14 cellular contexts compared by ENCODE assay signal in genomic region chr14:103008768-103009342, GRCh38. TPM values are rescaled to one million over a fixed set of nuclear protein-coding genes. Genes with fewer than 3 reads are reported as not detected.
A peak's percentile ranks its signal among the peaks of the same experiment; 100 is the strongest.
DNase-seq lines count a peak whose midpoint lies in the region; ATAC-seq and TF ChIP-seq lines count a peak whose summit lies in the region.
"Had no signal": no experiment of that assay in that cellular context is flagged by ENCODE, and none has a peak within 500 bp of the region (broad histone marks: within the 10 kb centered on the region; RNA-seq: fewer than 3 reads in every experiment).

No MANE protein-coding gene starts in this region.

- no peak overlapping the region for H2BK20ac ChIP-seq in IMR-90 (ENCODE audit: low read depth, low read length)

- TF ChIP-seq RAD21 in IMR-90 (IDR thresholded peaks at IDR 0.05; ENCODE audit: low read length) = no peak

- ATAC-seq in IMR-90 (ENCODE audit: low read depth) (peak; percentile 46), Panc1 (no peak), esophagus mucosa (peak; percentile 56), psoas muscle (peak; percentile 81 to 85 (median 83)), HG03196 (IDR thresholded peaks at IDR 0.05; ENCODE audit: unreplicated experiment) (no peak)
- ATAC-seq: left lobe of liver had no signal

- H4K5ac ChIP-seq in IMR-90 (ENCODE audit: low read depth, low read length) = no peak overlapping the region

- in situ Hi-C loops in IMR-90 (cut with MboI; ENCODE audit: low sequenced_read_pairs) (no loop called here), Panc1 (cut with HindIII; ENCODE audit: low pct_unique_long_range_greater_than_20kb, low sequenced_read_pairs) (no loop called here)

- H3K56ac ChIP-seq in IMR-90 (ENCODE audit: extremely low read depth, insufficient read depth, low read length) = no peak overlapping the region

- H3K18ac ChIP-seq in IMR-90 (ENCODE audit: low read depth, low read length) = no peak overlapping the region

- H3K4me2 ChIP-seq in IMR-90 (ENCODE audit: low read depth, low read length) = no peak overlapping the region

- POLR2A ChIA-PET in IMR-90 (lab: Charles Lee; ENCODE audit: unreplicated experiment) = no interaction called here
- POLR2A ChIA-PET in Panc1 (lab: Charles Lee) = no interaction called here

- TF ChIP-seq CTCF in IMR-90 (conservative IDR thresholded peaks at IDR 0.05; ENCODE audit: low read depth, low read length) (no peak), Panc1 (IDR thresholded peaks at IDR 0.05) (no peak), psoas muscle (IDR thresholded peaks at IDR 0.05) (no peak), WERI-Rb-1 (IDR thresholded peaks at IDR 0.05; ENCODE audit: low read depth, low read length) (no peak)

- H2BK5ac ChIP-seq in IMR-90 (ENCODE audit: low read depth, low read length, poor library complexity, severe bottlenecking) = no peak overlapping the region

- peak overlapping the region; percentile 13; the same call in 1 of the 2 replicates for H3K14ac ChIP-seq in IMR-90 (replicated peaks; ENCODE audit: low read depth, low read length)

- dilution Hi-C loops in IMR-90 (cut with HindIII; ENCODE audit: low sequenced_read_pairs, unreplicated experiment) = no loop called here

- H3K36me3 ChIP-seq in IMR-90 (ENCODE audit: control insufficient read depth, insufficient read depth, low read length) (peaks cover 32% of the 10 kb centered on the region), Panc1 (ENCODE audit: control insufficient read depth, insufficient read depth, low read length) (0 out of 2 replicates have a peak, but pooled peaks cover 2% of the 10 kb centered on the region), psoas muscle (ENCODE audit: insufficient read depth in 1 of 2, low read depth in 1 of 2) (peaks cover 0 to 24% of the 10 kb centered on the region in 2 donors), WERI-Rb-1 (peaks cover 23% of the 10 kb centered on the region)
- H3K36me3 ChIP-seq: cardiac muscle cell had no signal

- DNase-seq in IMR-90 (peak; percentile 72), Panc1 (ENCODE audit: low read depth, low spot score) (no peak), psoas muscle (peak; percentile 44 to 79), WERI-Rb-1 (no peak), iPS-NIHi7 (ENCODE audit: extremely low spot score) (no peak)
- DNase-seq: DMS53; Kasumi-1; NCI-H524 treated with DMSO at 0.1 percent for 48 hours; occipital lobe; stimulated activated CD4-positive, alpha-beta T cell treated with anti-CD3 and anti-CD28 coated beads, Interleukin-2, amount 100 ng/mL, for 48 hours had no signal

- no peak overlapping the region for H2BK15ac ChIP-seq in IMR-90 (ENCODE audit: low read depth, low read length)

- H3K79me1 ChIP-seq in IMR-90 (ENCODE audit: low read depth in 1 of 2, low read length in 2 of 2) = peaks cover 47 to 90% of the 10 kb centered on the region in 2 experiments

- BruUV-seq in IMR-90 (replicated peaks; lab: Mats Ljungman, UMichigan) (no TSS peak), Panc1 (replicated peaks; lab: Mats Ljungman, UMichigan) (no TSS peak)

- H3K4me1 ChIP-seq in IMR-90 (ENCODE audit: control insufficient read depth, insufficient read depth, low read length) = peaks cover 6% of the 10 kb centered on the region
- peaks cover 26% of the 10 kb centered on the region for H3K4me1 ChIP-seq in Panc1 (ENCODE audit: control insufficient read depth, insufficient read depth, low read length)
- H3K4me1 ChIP-seq in psoas muscle = peaks cover 12% of the 10 kb centered on the region

- H4K91ac ChIP-seq in IMR-90 (ENCODE audit: insufficient read depth, low read depth, low read length) = no peak overlapping the region

- peaks cover 55% of the 10 kb centered on the region for H4K20me1 ChIP-seq in IMR-90 (ENCODE audit: insufficient read depth, low read length)

- H3K4me3 ChIP-seq in IMR-90 (ENCODE audit: insufficient read depth, low read depth, low read length) (no peak overlapping the region), Panc1 (ENCODE audit: low read depth in 2 of 2, low read length in 2 of 2) (no peak overlapping the region), psoas muscle (no peak overlapping the region), WERI-Rb-1 (ENCODE audit: low read depth, low read length) (no peak overlapping the region)
- H3K4me3 ChIP-seq: cardiac muscle cell had no signal

- CTCF ChIA-PET in IMR-90 (lab: Yijun Ruan, JAX) = no interaction called here
- CTCF ChIA-PET in Panc1 (lab: Charles Lee) = interaction anchor here (1.0 kb wide), 1 partner anchor 15 kb away, joined by 4 read pairs; no protein-coding TSS in a partner anchor

- intact Hi-C loops in IMR-90 (cut with micrococcal nuclease) = no loop called here
- intact Hi-C loops in Panc1 (cut with micrococcal nuclease; ENCODE audit: unreplicated experiment) = no loop called here
- intact Hi-C loops in psoas muscle (cut with DNase I) = no loop called here

- no peak overlapping the region for H3K23ac ChIP-seq in IMR-90 (ENCODE audit: low read depth, low read length)

- H3K27me3 ChIP-seq in IMR-90 (ENCODE audit: control insufficient read depth, insufficient read depth, low read length) (no peaks in the 10 kb centered on the region), Panc1 (ENCODE audit: control insufficient read depth, insufficient read depth, low read length) (no peaks in the 10 kb centered on the region), psoas muscle (ENCODE audit: insufficient read depth in 3 of 3, low read length in 2 of 3) (no peaks in the 10 kb centered on the region), WERI-Rb-1 (ENCODE audit: insufficient read depth, low read depth, severe bottlenecking) (no peaks in the 10 kb centered on the region)
- H3K27me3 ChIP-seq: cardiac muscle cell had no signal

- no peak overlapping the region for H2AK9ac ChIP-seq in IMR-90 (replicated peaks; ENCODE audit: low read depth, low read length, poor library complexity)

- H3K9me1 ChIP-seq in IMR-90 (ENCODE audit: insufficient read depth, low read length) = peaks cover 30% of the 10 kb centered on the region

- no peak for TF ChIP-seq POLR2A in IMR-90 (IDR thresholded peaks at IDR 0.05; ENCODE audit: low read depth, low read length)

- WGBS in IMR-90 (ENCODE audit: extremely low coverage in 2 of 2, insufficient read length in 1 of 2), 2 experiments = 79% methylated on average over 8 of the region's 13 CpGs; no CpG with 5 or more reads in 1 of the 2 experiments
- WGBS in psoas muscle, 3 donors = 55 to 65% (median 56%) methylated on average over 13 of the region's 13 CpGs

- peak overlapping the region; percentile 9 for H2AFZ ChIP-seq in IMR-90 (replicated peaks; ENCODE audit: low read length, poor library complexity)

- H3K27ac ChIP-seq in IMR-90 (ENCODE audit: insufficient read depth, low read length) (no peak overlapping the region), Panc1 (ENCODE audit: low read length) (peak overlapping the region; percentile 11), psoas muscle (peak overlapping the region; percentile 65), WERI-Rb-1 (no peak overlapping the region)

- peak overlapping the region; percentile 22; the same call in 1 of the 2 replicates for H3K4ac ChIP-seq in IMR-90 (ENCODE audit: low read depth, low read length)

- H3K9me3 ChIP-seq in IMR-90 (ENCODE audit: control insufficient read depth, insufficient read depth, low read length) (no peaks in the 10 kb centered on the region), Panc1 (ENCODE audit: control insufficient read depth, insufficient read depth, low read depth, low read length) (no peaks in the 10 kb centered on the region), psoas muscle (no peaks in the 10 kb centered on the region), WERI-Rb-1 (ENCODE audit: severe bottlenecking) (no peaks in the 10 kb centered on the region)

- peak overlapping the region; percentile 1; the same call in 1 of the 2 replicates for H2AK5ac ChIP-seq in IMR-90 (ENCODE audit: low read depth, low read length)

- H3K9ac ChIP-seq in IMR-90 (ENCODE audit: low read depth, low read length) = no peak overlapping the region

- H4K8ac ChIP-seq in IMR-90 (ENCODE audit: low read depth in 2 of 2, low read length in 2 of 2) = peak overlapping the region in 1 of 2 experiments; percentile 18; a peak in 2 of 4 replicates

- no peak overlapping the region for H2BK120ac ChIP-seq in IMR-90 (ENCODE audit: low read depth, low read length)

TF ChIP-seq in IMR-90, 13 proteins besides CTCF, POLR2A, EP300 and RAD21:
- no peak for TF ChIP-seq MXI1 (IDR thresholded peaks at IDR 0.05; ENCODE audit: borderline replicate concordance, low read depth, low read length)

RNA-seq across cellular contexts. Expression of gene CDC42BPB, which starts 48.5 kb away (rescaled TPM):
- total RNA-seq in IMR-90 (2012; rRNA removed) = 48.0 and 49.1 TPM in 2 replicates
- 73.6 and 81.4 TPM in 2 replicates for polyA plus RNA-seq in IMR-90 (2012; rRNA removed)
- polyA plus RNA-seq in IMR-90 (2012; cell fraction: cytosol; rRNA removed) = 45.7 and 64.7 TPM in 2 replicates
- polyA plus RNA-seq in IMR-90 (2012; cell fraction: nucleus; rRNA removed; ENCODE audit: low replicate concordance) = 168 and 207 TPM in 2 replicates
- total RNA-seq in Panc1 (2021; ENCODE audit: unreplicated experiment) = 84.4 TPM
- polyA plus RNA-seq in Panc1 (2012; ENCODE audit: insufficient read length) = 80.5 TPM
- total RNA-seq in esophagus mucosa = 48.5 TPM
- 10 to 100 TPM; 34.2 to 57.4 (median 40.1) TPM for total RNA-seq in psoas muscle
- 10 to 100 TPM; 20.2 to 43.8 (median 39.6) TPM for polyA plus RNA-seq in psoas muscle

Comparison
In these comparisons a context has a peak if more than half of its experiments do, and no peak if none do; other contexts are left out.
1. ATAC-seq: peak in IMR-90 (single experiment), esophagus mucosa (single experiment) and psoas muscle (4 of 4); none in Panc1 (single experiment) and HG03196 (single experiment).
2. DNase-seq: peak in IMR-90 (single experiment) and psoas muscle (2 of 2); none in Panc1 (single experiment), WERI-Rb-1 (single experiment) and iPS-NIHi7 (single experiment).
3. H3K27ac ChIP-seq: peak in Panc1 (single experiment) and psoas muscle (single experiment); none in IMR-90 (single experiment) and WERI-Rb-1 (single experiment).